In the genomic region with DNA sequence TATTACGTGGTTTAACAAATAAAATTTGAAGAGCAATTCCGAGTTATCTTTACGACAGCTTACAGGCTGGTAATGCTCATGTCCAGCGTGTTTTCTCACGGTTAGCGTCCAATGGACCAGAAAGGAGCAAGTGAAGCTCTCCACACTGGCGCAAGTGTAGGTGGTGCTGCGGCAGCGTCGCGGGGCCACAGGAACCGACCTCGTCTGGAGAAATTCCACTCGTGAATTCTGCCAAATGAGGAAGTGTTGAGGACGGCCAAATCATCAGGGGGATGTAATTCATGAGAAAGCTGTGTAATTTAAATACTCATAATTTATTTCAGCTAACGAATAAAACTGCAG, we compare ENCODE assay signal across 8 cellular contexts. TPM values are rescaled to one million over a fixed set of nuclear protein-coding genes. Genes with fewer than 3 reads are reported as not detected.
A peak's percentile ranks its signal among the peaks of the same experiment; 100 is the strongest.
DNase-seq lines count a peak whose midpoint lies in the region; ATAC-seq lines count a peak whose summit lies in the region.

No MANE protein-coding gene starts in this region.

- H3K9ac ChIP-seq in adipocyte (ENCODE audit: low read length) = peak overlapping the region; percentile 94

- peak overlapping the region; percentile 5 for H3K27ac ChIP-seq in thymus (ENCODE audit: low read depth)

- ATAC-seq in HG03159 (IDR thresholded peaks at IDR 0.05; ENCODE audit: unreplicated experiment) = peak; percentile 24
- peak; percentile 59 for ATAC-seq in left lobe of liver

- H3K27ac Mint-ChIP-seq in activated naive CD4-positive, alpha-beta T cell treated with anti-CD3 and anti-CD28 coated beads, Interleukin-2, amount 50 U/mL, for 24 hours = peak overlapping the region; percentile 90

- peaks cover 36% of the 10 kb centered on the region for H3K4me1 Mint-ChIP-seq in activated naive CD4-positive, alpha-beta T cell treated with anti-CD3 and anti-CD28 coated beads, Interleukin-2, amount 50 U/mL, for 24 hours

- H3K36me3 ChIP-seq in adipocyte (ENCODE audit: control insufficient read depth, insufficient read depth, low read length, severe bottlenecking) (peaks cover 30% of the 10 kb centered on the region), thymus (ENCODE audit: control insufficient read depth, insufficient read depth) (peaks cover 9% of the 10 kb centered on the region)

- no peaks in the 10 kb centered on the region for H3K27me3 ChIP-seq in adipocyte (replicated peaks; ENCODE audit: control insufficient read depth, insufficient read depth, low read length)
- H3K27me3 ChIP-seq in thymus (ENCODE audit: control insufficient read depth, insufficient read depth) = no peaks in the 10 kb centered on the region

- no peaks in the 10 kb centered on the region for H3K27me3 Mint-ChIP-seq in activated naive CD4-positive, alpha-beta T cell treated with anti-CD3 and anti-CD28 coated beads, Interleukin-2, amount 50 U/mL, for 24 hours

- DNase-seq in activated naive CD4-positive, alpha-beta T cell (lab: John Stamatoyannopoulos, UW) = no peak
- DNase-seq in adipocyte (ENCODE audit: low read depth) (no peak), left lobe of liver (ENCODE audit: low spot score) (no peak), DMS79 (lab: John Stamatoyannopoulos, UW) (no peak), KG1 (lab: John Stamatoyannopoulos, UW) (no peak)

- WGBS in thymus = 17% methylated on average over 16 of the region's 16 CpGs

- peaks cover 26% of the 10 kb centered on the region for H3K36me3 Mint-ChIP-seq in activated naive CD4-positive, alpha-beta T cell treated with anti-CD3 and anti-CD28 coated beads, Interleukin-2, amount 50 U/mL, for 24 hours

- H3K4me1 ChIP-seq in adipocyte (ENCODE audit: control insufficient read depth, insufficient read depth, low read length) (peaks cover 5% of the 10 kb centered on the region), thymus (ENCODE audit: control insufficient read depth, insufficient read depth, low read length) (peaks cover 6% of the 10 kb centered on the region)

- no peaks in the 10 kb centered on the region for H3K9me3 ChIP-seq in adipocyte (ENCODE audit: control insufficient read depth, low read length)
- no peaks in the 10 kb centered on the region for H3K9me3 ChIP-seq in thymus (ENCODE audit: control insufficient read depth)

- peak overlapping the region; percentile 94 for H3K4me3 Mint-ChIP-seq in activated naive CD4-positive, alpha-beta T cell treated with anti-CD3 and anti-CD28 coated beads, Interleukin-2, amount 50 U/mL, for 24 hours

- H3K9me3 Mint-ChIP-seq in activated naive CD4-positive, alpha-beta T cell treated with anti-CD3 and anti-CD28 coated beads, Interleukin-2, amount 50 U/mL, for 24 hours = no peaks in the 10 kb centered on the region

- H3K4me3 ChIP-seq in adipocyte (ENCODE audit: low read length) (peak overlapping the region; percentile 95), thymus (ENCODE audit: low read length) (peak overlapping the region; percentile 78)

RNA-seq across cellular contexts. Expression of a gene that starts 0.3 kb away (rescaled TPM):
- 7.3 TPM for total RNA-seq in left lobe of liver
- 7.0 TPM for polyA plus RNA-seq in thymus
